ENCODE assay signal across 7 cellular contexts in genomic region chr19:12800344-12800732, GRCh38. TPM values are rescaled to one million over a fixed set of nuclear protein-coding genes. Genes with fewer than 3 reads are reported as not detected.
DNase-seq lines count a peak whose midpoint lies in the region; ATAC-seq, FAIRE-seq and TF ChIP-seq lines count a peak whose summit lies in the region.
"Had no signal": no experiment of that assay in that cellular context is flagged by ENCODE, and none has a peak within 500 bp of the region (broad histone marks: within the 10 kb centered on the region; RNA-seq: fewer than 3 reads in every experiment).

No MANE protein-coding gene starts in this region.

- peaks cover 14% of the 10 kb centered on the region for H3K79me2 ChIP-seq in HepG2 (ENCODE audit: insufficient read depth, low read length)

- DNase-seq in HepG2 (ENCODE audit: low spot score) (no peak), right lobe of liver (no peak), glutamatergic neuron (no peak), superior temporal gyrus (ENCODE audit: extremely low spot score) (no peak), AG08396 (ENCODE audit: low spot score) (no peak), CD14-positive monocyte (ENCODE audit: low spot score) (no peak)
- DNase-seq: testis had no signal

- H3K4me1 ChIP-seq in HepG2 (ENCODE audit: insufficient read depth, low read length) (peaks cover 33% of the 10 kb centered on the region), right lobe of liver (peaks cover 0 to 12% (median 4%) of the 10 kb centered on the region in 4 donors)

- peak overlapping the region; percentile 88 for H3K4me2 ChIP-seq in HepG2 (ENCODE audit: low read depth, low read length)

- no TSS peak for BruUV-seq in HepG2 (replicated peaks; lab: Mats Ljungman, UMichigan)

- intact Hi-C loops in HepG2 (cut with micrococcal nuclease; ENCODE audit: unreplicated experiment), result no loop called here
- intact Hi-C loops in right lobe of liver (cut with DNase I), result no loop called here
- intact Hi-C loops in CD14-positive monocyte (cut with micrococcal nuclease), result no loop called here

- H4K20me1 ChIP-seq in HepG2 (ENCODE audit: insufficient read depth, low read length), result peaks cover 5% of the 10 kb centered on the region; the same call in 1 of the 2 replicates

- no peak for TF ChIP-seq RAD21 in HepG2 (CRISPR knock-in tag; IDR thresholded peaks at IDR 0.05)

- peaks cover 2 to 12% of the 10 kb centered on the region in 2 experiments; a peak in 4 of 5 replicates for H3K36me3 ChIP-seq in HepG2 (replicated peaks in 1 of 2; ENCODE audit: control insufficient read depth in 1 of 2, insufficient read depth in 2 of 2, low read length in 2 of 2)
- H3K36me3 ChIP-seq in right lobe of liver, result peaks cover 0 to 9% (median 3%) of the 10 kb centered on the region in 4 donors

- peaks cover 17% of the 10 kb centered on the region for H3K9me3 Mint-ChIP-seq in glutamatergic neuron (ENCODE audit: unreplicated experiment)
- peaks cover 0 to 6% (median 2%) of the 10 kb centered on the region in 7 donors for H3K9me3 Mint-ChIP-seq in CD14-positive monocyte

- 80% methylated on average over 1 of the region's 3 CpGs for WGBS in HepG2 (ENCODE audit: low lambda C conversion rate)
- 100% methylated on average over 1 of the region's 3 CpGs for WGBS in right lobe of liver (ENCODE audit: insufficient coverage, low coverage, low lambda C conversion rate, missing lambda C conversion rate)

- H3K9me3 ChIP-seq in HepG2 (ENCODE audit: low read length) (no peaks in the 10 kb centered on the region), right lobe of liver (no peaks in the 10 kb centered on the region)
- H3K9me3 ChIP-seq: testis had no signal

- CTCF ChIA-PET in HepG2 (lab: Yijun Ruan, JAX; ENCODE audit: low intra/inter-chr PET ratio, low total read pairs), result no interaction called here

- H3K27me3 Mint-ChIP-seq in glutamatergic neuron (ENCODE audit: unreplicated experiment), result peaks cover 15% of the 10 kb centered on the region
- peaks cover 14 to 31% (median 25%) of the 10 kb centered on the region in 3 donors for H3K27me3 Mint-ChIP-seq in CD14-positive monocyte (ENCODE audit: low read depth in 3 of 3)

- peaks cover 21% of the 10 kb centered on the region for H3K4me1 Mint-ChIP-seq in glutamatergic neuron (ENCODE audit: low read depth, unreplicated experiment)
- H3K4me1 Mint-ChIP-seq in CD14-positive monocyte, result peaks cover 32% of the 10 kb centered on the region

- in situ Hi-C loops in HepG2 (cut with HindIII; ENCODE audit: extremely low pct_ligation_motif_present, low pct_unique_long_range_greater_than_20kb), result loop anchor here (5.0 kb wide), 1 partner anchor 33 kb away; no protein-coding TSS in a partner anchor

- H3K27ac Mint-ChIP-seq in glutamatergic neuron (ENCODE audit: unreplicated experiment) (no peak overlapping the region), CD14-positive monocyte (no peak overlapping the region)

- peak overlapping the region; percentile 94 for H3K4me3 Mint-ChIP-seq in glutamatergic neuron (ENCODE audit: unreplicated experiment)
- peak overlapping the region in 1 of 2 donors; percentile 91 for H3K4me3 Mint-ChIP-seq in CD14-positive monocyte

- FAIRE-seq in HepG2 (lab: Jason Lieb, UNC), result no peak

- ATAC-seq in HepG2, result no peak
- no peak for ATAC-seq in right lobe of liver

- H3K27me3 ChIP-seq in HepG2 (ENCODE audit: control insufficient read depth in 1 of 2, insufficient read depth in 2 of 2, low read length in 2 of 2) (no peaks in the 10 kb centered on the region; a peak in 1 of 5 replicates), right lobe of liver (no peaks in the 10 kb centered on the region)
- H3K27me3 ChIP-seq: testis had no signal

- no peak for TF ChIP-seq POLR2A in HepG2 (IDR thresholded peaks at IDR 0.05; ENCODE audit: insufficient read depth in 1 of 2, low read depth in 2 of 2, low read length in 2 of 2)
- TF ChIP-seq POLR2A in right lobe of liver (IDR thresholded peaks at IDR 0.05), result no peak

- peak overlapping the region; percentile 81 to 100 (median 93) for H3K4me3 ChIP-seq in HepG2 (replicated peaks in 1 of 3; ENCODE audit: insufficient read depth in 1 of 3, low read depth in 2 of 3, low read length in 3 of 3)
- H3K4me3 ChIP-seq in right lobe of liver, result peak overlapping the region in 1 of 3 donors; percentile 99

- POLR2A ChIA-PET in HepG2 (lab: Yijun Ruan, JAX), result interaction anchor here (0.7 to 4.0 kb wide), 7 partner anchors 8 to 67 kb away, joined by 3 to 47 read pairs (median 3); partner anchors contain the start of genes GET3 and JUNB

- H3K27ac ChIP-seq in HepG2 (ENCODE audit: extremely low read length, insufficient read depth, low read length), result peak overlapping the region; percentile 92
- H3K27ac ChIP-seq in right lobe of liver, result no peak overlapping the region

- TF ChIP-seq EP300 in HepG2 (IDR thresholded peaks at IDR 0.05; ENCODE audit: low read depth in 2 of 2, low read length in 2 of 2), result no peak
- no peak for TF ChIP-seq EP300 in HepG2 (CRISPR knock-in tag; IDR thresholded peaks at IDR 0.05; ENCODE audit: borderline replicate concordance)

- peak overlapping the region; percentile 99 for H3K9ac ChIP-seq in HepG2 (ENCODE audit: insufficient read depth, low read depth, low read length)

- H2AFZ ChIP-seq in HepG2 (ENCODE audit: low read length), result no peak overlapping the region

- no peak for TF ChIP-seq CTCF in HepG2 (CRISPR knock-in tag; IDR thresholded peaks at IDR 0.05)
- TF ChIP-seq CTCF in right lobe of liver (IDR thresholded peaks at IDR 0.05), result no peak
- no peak for TF ChIP-seq CTCF in glutamatergic neuron (IDR thresholded peaks at IDR 0.05; ENCODE audit: partially characterized antibody, unreplicated experiment)
- no peak for TF ChIP-seq CTCF in CD14-positive monocyte (IDR thresholded peaks at IDR 0.05)

- no peaks in the 10 kb centered on the region for H3K36me3 Mint-ChIP-seq in glutamatergic neuron (ENCODE audit: unreplicated experiment)
- peaks cover 8 to 24% of the 10 kb centered on the region in 2 donors for H3K36me3 Mint-ChIP-seq in CD14-positive monocyte

RNA-seq across cellular contexts. Expression of gene PRDX2, which starts 1.3 kb away (rescaled TPM):
- total RNA-seq in HepG2 (2016; rRNA removed; fragmentation: Illumina TruSeq; extraction: Trizol), result 381 and 425 TPM in 2 replicates
- 76.3 and 78.7 TPM in 2 replicates for total RNA-seq in HepG2 (2016; cell fraction: cytosol; rRNA removed; fragmentation: Illumina TruSeq; extraction: Trizol; ENCODE audit: low read depth)
- total RNA-seq in HepG2 (2016; cell fraction: insoluble cytoplasmic fraction; rRNA removed; fragmentation: Illumina TruSeq; extraction: Trizol), result 372 and 392 TPM in 2 replicates
- 80.0 and 92.1 TPM in 2 replicates for total RNA-seq in HepG2 (2016; cell fraction: membrane; rRNA removed; fragmentation: Illumina TruSeq; extraction: Trizol)
- 155 and 156 TPM in 2 replicates for total RNA-seq in HepG2 (2016; cell fraction: nucleus; rRNA removed; fragmentation: Illumina TruSeq; extraction: Trizol)
- 218 and 238 TPM in 2 replicates for polyA plus RNA-seq in HepG2 (2011; rRNA removed)
- 353 and 456 TPM in 2 replicates for polyA plus RNA-seq in HepG2 (2011; cell fraction: cytosol; rRNA removed)
- 218 and 223 TPM in 2 replicates for polyA plus RNA-seq in HepG2 (2011; cell fraction: nucleus; rRNA removed)
- 295 and 301 TPM in 2 replicates for polyA plus RNA-seq in HepG2 (2012)
- polyA plus RNA-seq in HepG2 (2016; cell fraction: cytosol; fragmentation: Illumina TruSeq; extraction: Trizol; ENCODE audit: low read depth), result 101 and 108 TPM in 2 replicates
- 447 and 526 TPM in 2 replicates for polyA plus RNA-seq in HepG2 (2016; cell fraction: insoluble cytoplasmic fraction; fragmentation: Illumina TruSeq; extraction: Trizol; ENCODE audit: low read depth)
- 92.7 and 94.2 TPM in 2 replicates for polyA plus RNA-seq in HepG2 (2016; cell fraction: membrane; fragmentation: Illumina TruSeq; extraction: Trizol; ENCODE audit: low read depth)
- 277 and 282 TPM in 2 replicates for polyA plus RNA-seq in HepG2 (2016; cell fraction: nucleus; fragmentation: Illumina TruSeq; extraction: Trizol; ENCODE audit: insufficient read depth, low read depth)
- polyA minus RNA-seq in HepG2 (2011; rRNA and poly(A)+ RNA removed; ENCODE audit: low replicate concordance), result 319 and 512 TPM in 2 replicates
- polyA minus RNA-seq in HepG2 (2011; cell fraction: cytosol; rRNA and poly(A)+ RNA removed), result 147 and 189 TPM in 2 replicates
- 44.4 and 48.2 TPM in 2 replicates for polyA minus RNA-seq in HepG2 (2011; cell fraction: nucleus; rRNA and poly(A)+ RNA removed)
- 100 to 1,000 TPM; 164 to 466 (median 202) TPM for total RNA-seq in right lobe of liver
- total RNA-seq in glutamatergic neuron (ENCODE audit: unreplicated experiment), result 671 TPM
- polyA plus RNA-seq in CD14-positive monocyte, result 10 to 100 TPM; 46.7 to 71.5 TPM

RNA-seq across cellular contexts. Expression of gene THSD8, which starts 1.5 kb away (rescaled TPM):
- total RNA-seq in HepG2 (2016; rRNA removed; fragmentation: Illumina TruSeq; extraction: Trizol), result 14.9 and 23.5 TPM in 2 replicates
- not detected in 2 replicates for total RNA-seq in HepG2 (2016; cell fraction: cytosol; rRNA removed; fragmentation: Illumina TruSeq; extraction: Trizol; ENCODE audit: low read depth)
- 11.9 and 20.6 TPM in 2 replicates for total RNA-seq in HepG2 (2016; cell fraction: insoluble cytoplasmic fraction; rRNA removed; fragmentation: Illumina TruSeq; extraction: Trizol)
- 2.6 and 4.1 TPM in 2 replicates for total RNA-seq in HepG2 (2016; cell fraction: membrane; rRNA removed; fragmentation: Illumina TruSeq; extraction: Trizol)
- 1.9 and 3.1 TPM in 2 replicates for total RNA-seq in HepG2 (2016; cell fraction: nucleus; rRNA removed; fragmentation: Illumina TruSeq; extraction: Trizol)
- polyA plus RNA-seq in HepG2 (2011; rRNA removed), result 4.8 and 5.2 TPM in 2 replicates
- 1.3 TPM in 1 of 2 replicates, not detected in the other for polyA plus RNA-seq in HepG2 (2011; cell fraction: cytosol; rRNA removed)
- not detected in 2 replicates for polyA plus RNA-seq in HepG2 (2011; cell fraction: nucleus; rRNA removed)
- polyA plus RNA-seq in HepG2 (2012), result 2.7 and 6.2 TPM in 2 replicates
- polyA plus RNA-seq in HepG2 (2016; cell fraction: cytosol; fragmentation: Illumina TruSeq; extraction: Trizol; ENCODE audit: low read depth), result 2.4 and 2.9 TPM in 2 replicates
- 29.9 and 31.8 TPM in 2 replicates for polyA plus RNA-seq in HepG2 (2016; cell fraction: insoluble cytoplasmic fraction; fragmentation: Illumina TruSeq; extraction: Trizol; ENCODE audit: low read depth)
- 4.8 and 5.8 TPM in 2 replicates for polyA plus RNA-seq in HepG2 (2016; cell fraction: membrane; fragmentation: Illumina TruSeq; extraction: Trizol; ENCODE audit: low read depth)
- 4.4 and 8.0 TPM in 2 replicates for polyA plus RNA-seq in HepG2 (2016; cell fraction: nucleus; fragmentation: Illumina TruSeq; extraction: Trizol; ENCODE audit: insufficient read depth, low read depth)
- polyA minus RNA-seq in HepG2 (2011; rRNA and poly(A)+ RNA removed; ENCODE audit: low replicate concordance), result 1.1 and 55.0 TPM in 2 replicates
- not detected in 2 replicates for polyA minus RNA-seq in HepG2 (2011; cell fraction: cytosol; rRNA and poly(A)+ RNA removed)
- not detected in 2 replicates for polyA minus RNA-seq in HepG2 (2011; cell fraction: nucleus; rRNA and poly(A)+ RNA removed)
- 1 to 10 TPM in 3 of 6 experiments, under 1 TPM in 2, not detected in 1; 0.62 to 2.0 (median 1.2) TPM for total RNA-seq in right lobe of liver
- total RNA-seq in glutamatergic neuron (ENCODE audit: unreplicated experiment), result 14.4 TPM
- 1 to 10 TPM in 1 of 2 donors, not detected in 1; 4.0 TPM for polyA plus RNA-seq in CD14-positive monocyte

RNA-seq across cellular contexts. Expression of gene RNASEH2A, which starts 6.0 kb away (rescaled TPM):
- 35.8 and 44.0 TPM in 2 replicates for total RNA-seq in HepG2 (2016; rRNA removed; fragmentation: Illumina TruSeq; extraction: Trizol)
- total RNA-seq in HepG2 (2016; cell fraction: cytosol; rRNA removed; fragmentation: Illumina TruSeq; extraction: Trizol; ENCODE audit: low read depth), result 9.6 and 10.1 TPM in 2 replicates
- total RNA-seq in HepG2 (2016; cell fraction: insoluble cytoplasmic fraction; rRNA removed; fragmentation: Illumina TruSeq; extraction: Trizol), result 42.1 and 45.3 TPM in 2 replicates
- total RNA-seq in HepG2 (2016; cell fraction: membrane; rRNA removed; fragmentation: Illumina TruSeq; extraction: Trizol), result 6.9 and 12.1 TPM in 2 replicates
- 16.9 and 20.6 TPM in 2 replicates for total RNA-seq in HepG2 (2016; cell fraction: nucleus; rRNA removed; fragmentation: Illumina TruSeq; extraction: Trizol)
- 18.4 and 25.1 TPM in 2 replicates for polyA plus RNA-seq in HepG2 (2011; rRNA removed)
- 29.0 and 49.3 TPM in 2 replicates for polyA plus RNA-seq in HepG2 (2011; cell fraction: cytosol; rRNA removed)
- 16.5 and 17.7 TPM in 2 replicates for polyA plus RNA-seq in HepG2 (2011; cell fraction: nucleus; rRNA removed)
- polyA plus RNA-seq in HepG2 (2012), result 14.7 and 18.3 TPM in 2 replicates
- 11.8 and 12.6 TPM in 2 replicates for polyA plus RNA-seq in HepG2 (2016; cell fraction: cytosol; fragmentation: Illumina TruSeq; extraction: Trizol; ENCODE audit: low read depth)
- polyA plus RNA-seq in HepG2 (2016; cell fraction: insoluble cytoplasmic fraction; fragmentation: Illumina TruSeq; extraction: Trizol; ENCODE audit: low read depth), result 51.0 and 52.7 TPM in 2 replicates
- polyA plus RNA-seq in HepG2 (2016; cell fraction: membrane; fragmentation: Illumina TruSeq; extraction: Trizol; ENCODE audit: low read depth), result 9.0 and 9.3 TPM in 2 replicates
- polyA plus RNA-seq in HepG2 (2016; cell fraction: nucleus; fragmentation: Illumina TruSeq; extraction: Trizol; ENCODE audit: insufficient read depth, low read depth), result 31.7 and 33.2 TPM in 2 replicates
- polyA minus RNA-seq in HepG2 (2011; rRNA and poly(A)+ RNA removed; ENCODE audit: low replicate concordance), result 44.4 and 185 TPM in 2 replicates
- 18.6 and 30.1 TPM in 2 replicates for polyA minus RNA-seq in HepG2 (2011; cell fraction: cytosol; rRNA and poly(A)+ RNA removed)
- polyA minus RNA-seq in HepG2 (2011; cell fraction: nucleus; rRNA and poly(A)+ RNA removed), result 8.7 and 11.3 TPM in 2 replicates
- 1 to 10 TPM; 2.1 to 7.1 (median 3.7) TPM for total RNA-seq in right lobe of liver
- total RNA-seq in glutamatergic neuron (ENCODE audit: unreplicated experiment), result 16.7 TPM
- polyA plus RNA-seq in CD14-positive monocyte, result 10 to 100 TPM; 15.2 to 21.5 TPM

RNA-seq across cellular contexts. Expression of gene JUNB, which starts 9.1 kb away (rescaled TPM):
- total RNA-seq in HepG2 (2016; rRNA removed; fragmentation: Illumina TruSeq; extraction: Trizol), result 4.9 and 7.7 TPM in 2 replicates
- total RNA-seq in HepG2 (2016; cell fraction: cytosol; rRNA removed; fragmentation: Illumina TruSeq; extraction: Trizol; ENCODE audit: low read depth), result 3.3 and 3.8 TPM in 2 replicates
- 3.8 and 7.5 TPM in 2 replicates for total RNA-seq in HepG2 (2016; cell fraction: insoluble cytoplasmic fraction; rRNA removed; fragmentation: Illumina TruSeq; extraction: Trizol)
- 6.6 TPM in 2 replicates for total RNA-seq in HepG2 (2016; cell fraction: membrane; rRNA removed; fragmentation: Illumina TruSeq; extraction: Trizol)
- 7.2 and 8.6 TPM in 2 replicates for total RNA-seq in HepG2 (2016; cell fraction: nucleus; rRNA removed; fragmentation: Illumina TruSeq; extraction: Trizol)
- 8.2 and 15.9 TPM in 2 replicates for polyA plus RNA-seq in HepG2 (2011; rRNA removed)
- polyA plus RNA-seq in HepG2 (2011; cell fraction: cytosol; rRNA removed), result 10.9 and 15.9 TPM in 2 replicates
- 19.5 and 30.3 TPM in 2 replicates for polyA plus RNA-seq in HepG2 (2011; cell fraction: nucleus; rRNA removed)
- 2.5 and 5.8 TPM in 2 replicates for polyA plus RNA-seq in HepG2 (2012)
- 2.6 and 2.8 TPM in 2 replicates for polyA plus RNA-seq in HepG2 (2016; cell fraction: cytosol; fragmentation: Illumina TruSeq; extraction: Trizol; ENCODE audit: low read depth)
- polyA plus RNA-seq in HepG2 (2016; cell fraction: insoluble cytoplasmic fraction; fragmentation: Illumina TruSeq; extraction: Trizol; ENCODE audit: low read depth), result 5.6 and 7.1 TPM in 2 replicates
- 3.6 and 3.7 TPM in 2 replicates for polyA plus RNA-seq in HepG2 (2016; cell fraction: membrane; fragmentation: Illumina TruSeq; extraction: Trizol; ENCODE audit: low read depth)
- 15.5 and 16.4 TPM in 2 replicates for polyA plus RNA-seq in HepG2 (2016; cell fraction: nucleus; fragmentation: Illumina TruSeq; extraction: Trizol; ENCODE audit: insufficient read depth, low read depth)
- 17.5 and 34.8 TPM in 2 replicates for polyA minus RNA-seq in HepG2 (2011; rRNA and poly(A)+ RNA removed; ENCODE audit: low replicate concordance)
- 14.3 and 14.8 TPM in 2 replicates for polyA minus RNA-seq in HepG2 (2011; cell fraction: cytosol; rRNA and poly(A)+ RNA removed)
- polyA minus RNA-seq in HepG2 (2011; cell fraction: nucleus; rRNA and poly(A)+ RNA removed), result 7.0 and 8.7 TPM in 2 replicates
- 100 to 1,000 TPM in 2 of 6 experiments, 10 to 100 TPM in 4; 10.2 to 378 (median 66.0) TPM for total RNA-seq in right lobe of liver
- 24.9 TPM for total RNA-seq in glutamatergic neuron (ENCODE audit: unreplicated experiment)
- polyA plus RNA-seq in CD14-positive monocyte, result 1,000 to 10,000 TPM; 1,279 to 1,468 TPM

RNA-seq across cellular contexts. Expression of gene HOOK2, which starts 25.0 kb away (rescaled TPM):
- total RNA-seq in HepG2 (2016; rRNA removed; fragmentation: Illumina TruSeq; extraction: Trizol), result 7.3 and 12.9 TPM in 2 replicates
- 3.3 and 3.6 TPM in 2 replicates for total RNA-seq in HepG2 (2016; cell fraction: cytosol; rRNA removed; fragmentation: Illumina TruSeq; extraction: Trizol; ENCODE audit: low read depth)
- total RNA-seq in HepG2 (2016; cell fraction: insoluble cytoplasmic fraction; rRNA removed; fragmentation: Illumina TruSeq; extraction: Trizol), result 6.4 and 13.9 TPM in 2 replicates
- 2.8 and 3.5 TPM in 2 replicates for total RNA-seq in HepG2 (2016; cell fraction: membrane; rRNA removed; fragmentation: Illumina TruSeq; extraction: Trizol)
- 11.6 and 14.2 TPM in 2 replicates for total RNA-seq in HepG2 (2016; cell fraction: nucleus; rRNA removed; fragmentation: Illumina TruSeq; extraction: Trizol)
- polyA plus RNA-seq in HepG2 (2011; rRNA removed), result 9.2 and 11.1 TPM in 2 replicates
- polyA plus RNA-seq in HepG2 (2011; cell fraction: cytosol; rRNA removed), result 4.3 and 4.7 TPM in 2 replicates
- polyA plus RNA-seq in HepG2 (2011; cell fraction: nucleus; rRNA removed), result 77.7 and 77.9 TPM in 2 replicates
- 15.8 and 16.0 TPM in 2 replicates for polyA plus RNA-seq in HepG2 (2012)
- 0.83 and 0.93 TPM in 2 replicates for polyA plus RNA-seq in HepG2 (2016; cell fraction: cytosol; fragmentation: Illumina TruSeq; extraction: Trizol; ENCODE audit: low read depth)
- 5.4 and 6.8 TPM in 2 replicates for polyA plus RNA-seq in HepG2 (2016; cell fraction: insoluble cytoplasmic fraction; fragmentation: Illumina TruSeq; extraction: Trizol; ENCODE audit: low read depth)
- polyA plus RNA-seq in HepG2 (2016; cell fraction: membrane; fragmentation: Illumina TruSeq; extraction: Trizol; ENCODE audit: low read depth), result 1.6 and 1.7 TPM in 2 replicates
- 55.0 and 69.3 TPM in 2 replicates for polyA plus RNA-seq in HepG2 (2016; cell fraction: nucleus; fragmentation: Illumina TruSeq; extraction: Trizol; ENCODE audit: insufficient read depth, low read depth)
- polyA minus RNA-seq in HepG2 (2011; rRNA and poly(A)+ RNA removed; ENCODE audit: low replicate concordance), result 6.5 and 15.0 TPM in 2 replicates
- polyA minus RNA-seq in HepG2 (2011; cell fraction: cytosol; rRNA and poly(A)+ RNA removed), result 3.4 and 5.3 TPM in 2 replicates
- 13.1 and 15.0 TPM in 2 replicates for polyA minus RNA-seq in HepG2 (2011; cell fraction: nucleus; rRNA and poly(A)+ RNA removed)
- total RNA-seq in right lobe of liver, result 10 to 100 TPM; 16.6 to 34.5 (median 17.6) TPM
- total RNA-seq in glutamatergic neuron (ENCODE audit: unreplicated experiment), result 40.1 TPM
- polyA plus RNA-seq in CD14-positive monocyte, result 1 to 10 TPM in 1 of 2 donors, under 1 TPM in 1; 0.55 to 1.1 TPM
